Comparison of ENCODE assay signal across 26 cellular contexts in genomic region chr5:67163231-67163756, GRCh38. TPM values are rescaled to one million over a fixed set of nuclear protein-coding genes. Genes with fewer than 3 reads are reported as not detected.
DNase-seq lines count a peak whose midpoint lies in the region; ATAC-seq and TF ChIP-seq lines count a peak whose summit lies in the region.
"Had no signal": no experiment of that assay in that cellular context is flagged by ENCODE, and none has a peak within 500 bp of the region (broad histone marks: within the 10 kb centered on the region; RNA-seq: fewer than 3 reads in every experiment).

No MANE protein-coding gene starts in this region.

- peaks cover 60% of the 10 kb centered on the region for H3K36me3 Mint-ChIP-seq in activated CD8-positive, alpha-beta memory T cell treated with anti-CD3 and anti-CD28 coated beads, Interleukin-2, amount 10 ng/mL, durations not matched to agents 7 days and 5 days
- peaks cover 6 to 31% (median 8%) of the 10 kb centered on the region in 3 donors for H3K36me3 Mint-ChIP-seq in CD8-positive, alpha-beta memory T cell
- peaks cover 90% of the 10 kb centered on the region for H3K36me3 Mint-ChIP-seq in activated T-helper 17 cell treated with anti-CD3 and anti-CD28 coated beads, Interleukin-2, amount 50 U/mL, for 72 hours (ENCODE audit: low read depth)
- peaks cover 0 to 24% (median 11%) of the 10 kb centered on the region in 3 donors for H3K36me3 Mint-ChIP-seq in naive thymus-derived CD8-positive, alpha-beta T cell

- H3K4me1 ChIP-seq in CD8-positive, alpha-beta memory T cell (ENCODE audit: insufficient read depth, low read length) = peaks cover 77% of the 10 kb centered on the region
- peaks cover 0 to 29% (median 13%) of the 10 kb centered on the region in 4 donors for H3K4me1 ChIP-seq in tibial artery
- peaks cover 8% of the 10 kb centered on the region for H3K4me1 ChIP-seq in testis

- TF ChIP-seq CTCF in tibial artery (IDR thresholded peaks at IDR 0.05) = no peak
- TF ChIP-seq CTCF in dorsolateral prefrontal cortex (IDR thresholded peaks at IDR 0.05 in 54 of 56, conservative IDR thresholded peaks at IDR 0.05 in 2 of 56; ENCODE audit: low read depth in 1 of 56, partially characterized antibody in 56 of 56) = no peak
- TF ChIP-seq CTCF in testis (IDR thresholded peaks at IDR 0.05) = no peak

- no peak for TF ChIP-seq POLR2A in testis (IDR thresholded peaks at IDR 0.05)

- H3K4me1 Mint-ChIP-seq in activated CD8-positive, alpha-beta memory T cell treated with anti-CD3 and anti-CD28 coated beads, Interleukin-2, amount 10 ng/mL, durations not matched to agents 7 days and 5 days = peaks cover 71% of the 10 kb centered on the region
- peaks cover 66 to 92% (median 77%) of the 10 kb centered on the region in 3 donors for H3K4me1 Mint-ChIP-seq in CD8-positive, alpha-beta memory T cell
- peaks cover 54% of the 10 kb centered on the region for H3K4me1 Mint-ChIP-seq in activated T-helper 17 cell treated with anti-CD3 and anti-CD28 coated beads, Interleukin-2, amount 50 U/mL, for 72 hours
- peaks cover 33 to 89% (median 80%) of the 10 kb centered on the region in 4 donors for H3K4me1 Mint-ChIP-seq in naive thymus-derived CD8-positive, alpha-beta T cell
- H3K4me1 Mint-ChIP-seq: brain had no signal

- no peaks in the 10 kb centered on the region for H3K27me3 Mint-ChIP-seq in activated CD8-positive, alpha-beta memory T cell treated with anti-CD3 and anti-CD28 coated beads, Interleukin-2, amount 10 ng/mL, durations not matched to agents 7 days and 5 days
- H3K27me3 Mint-ChIP-seq in CD8-positive, alpha-beta memory T cell = no peaks in the 10 kb centered on the region
- H3K27me3 Mint-ChIP-seq in activated T-helper 17 cell treated with anti-CD3 and anti-CD28 coated beads, Interleukin-2, amount 50 U/mL, for 72 hours = no peaks in the 10 kb centered on the region
- H3K27me3 Mint-ChIP-seq in naive thymus-derived CD8-positive, alpha-beta T cell = no peaks in the 10 kb centered on the region
- H3K27me3 Mint-ChIP-seq: brain had no signal

- H3K9me3 Mint-ChIP-seq in activated CD8-positive, alpha-beta memory T cell treated with anti-CD3 and anti-CD28 coated beads, Interleukin-2, amount 10 ng/mL, durations not matched to agents 7 days and 5 days (ENCODE audit: low read depth) = no peaks in the 10 kb centered on the region
- H3K9me3 Mint-ChIP-seq in CD8-positive, alpha-beta memory T cell = no peaks in the 10 kb centered on the region
- H3K9me3 Mint-ChIP-seq in activated T-helper 17 cell treated with anti-CD3 and anti-CD28 coated beads, Interleukin-2, amount 50 U/mL, for 72 hours = no peaks in the 10 kb centered on the region
- H3K9me3 Mint-ChIP-seq in naive thymus-derived CD8-positive, alpha-beta T cell = no peaks in the 10 kb centered on the region
- H3K9me3 Mint-ChIP-seq: brain had no signal

- intact Hi-C loops in tibial artery (cut with DNase I; ENCODE audit: low total_unique reads) (no loop called here), dorsolateral prefrontal cortex (cut with DNase I) (no loop called here), testis (cut with DNase I; ENCODE audit: low total_unique reads) (no loop called here)

- CTCF ChIA-PET in activated CD8-positive, alpha-beta memory T cell treated with anti-CD3 and anti-CD28 coated beads, Interleukin-2, amount 10 ng/mL, durations not matched to agents 7 days and 5 days (lab: Charles Lee) = interaction anchor here (0.8 to 18.1 kb wide), 3 partner anchors 43 to 341 kb away, joined by 4 to 521 read pairs (median 5); partner anchors contain the start of gene CD180
- CTCF ChIA-PET in CD8-positive, alpha-beta memory T cell (lab: Charles Lee) = interaction anchor here (0.9 to 16.9 kb wide), 5 partner anchors 12 to 83 kb away, joined by 4 to 342 read pairs (median 6); no protein-coding TSS in a partner anchor

- WGBS in testis, 2 donors = 44 to 79% methylated on average over 19 to 44 of the region's 44 CpGs

- POLR2A ChIA-PET in CD8-positive, alpha-beta memory T cell (lab: Charles Lee) = interaction anchor here (2.9 kb wide), 1 partner anchor 44 kb away, joined by 17 read pairs; no protein-coding TSS in a partner anchor
- POLR2A ChIA-PET in naive thymus-derived CD8-positive, alpha-beta T cell (lab: Charles Lee) = interaction anchor here (1.0 to 17.6 kb wide), 4 partner anchors 9 to 160 kb away, joined by 3 to 420 read pairs (median 4); no protein-coding TSS in a partner anchor

- no peaks in the 10 kb centered on the region for H3K9me3 ChIP-seq in CD8-positive, alpha-beta memory T cell (ENCODE audit: low read length)
- H3K9me3 ChIP-seq in tibial artery (no peaks in the 10 kb centered on the region), testis (no peaks in the 10 kb centered on the region)
- H3K9me3 ChIP-seq: HAP-1, pancreas, sigmoid colon had no signal

- no peak overlapping the region for H3K4me3 ChIP-seq in CD8-positive, alpha-beta memory T cell (ENCODE audit: low read length)
- H3K4me3 ChIP-seq in tibial artery = no peak overlapping the region
- no peak overlapping the region for H3K4me3 ChIP-seq in dorsolateral prefrontal cortex
- H3K4me3 ChIP-seq in testis = no peak overlapping the region
- H3K4me3 ChIP-seq: GM12878, HAP-1, pancreas, sigmoid colon had no signal

- H3K4me3 Mint-ChIP-seq in activated CD8-positive, alpha-beta memory T cell treated with anti-CD3 and anti-CD28 coated beads, Interleukin-2, amount 10 ng/mL, durations not matched to agents 7 days and 5 days = peak overlapping the region; percentile 87
- H3K4me3 Mint-ChIP-seq in CD8-positive, alpha-beta memory T cell = peak overlapping the region; percentile 73 to 97 (median 91)
- H3K4me3 Mint-ChIP-seq in activated T-helper 17 cell treated with anti-CD3 and anti-CD28 coated beads, Interleukin-2, amount 50 U/mL, for 72 hours = peak overlapping the region; percentile 91
- peak overlapping the region in 4 of 10 donors; percentile 57 to 84 (median 70) for H3K4me3 Mint-ChIP-seq in naive thymus-derived CD8-positive, alpha-beta T cell
- H3K4me3 Mint-ChIP-seq: brain had no signal

- H3K27ac Mint-ChIP-seq in activated CD8-positive, alpha-beta memory T cell treated with anti-CD3 and anti-CD28 coated beads, Interleukin-2, amount 10 ng/mL, durations not matched to agents 7 days and 5 days = peak overlapping the region; percentile 100
- H3K27ac Mint-ChIP-seq in CD8-positive, alpha-beta memory T cell = peak overlapping the region; percentile 54 to 99 (median 91)
- H3K27ac Mint-ChIP-seq in activated T-helper 17 cell treated with anti-CD3 and anti-CD28 coated beads, Interleukin-2, amount 50 U/mL, for 72 hours = peak overlapping the region; percentile 51
- H3K27ac Mint-ChIP-seq in naive thymus-derived CD8-positive, alpha-beta T cell = peak overlapping the region in 9 of 10 donors; percentile 40 to 99 (median 91)
- H3K27ac Mint-ChIP-seq: brain had no signal

- H3K27me3 ChIP-seq in CD8-positive, alpha-beta memory T cell (ENCODE audit: insufficient read depth, low read length, poor library complexity, severe bottlenecking) = no peaks in the 10 kb centered on the region
- H3K27me3 ChIP-seq in tibial artery (no peaks in the 10 kb centered on the region), dorsolateral prefrontal cortex (no peaks in the 10 kb centered on the region), testis (no peaks in the 10 kb centered on the region)
- H3K27me3 ChIP-seq: pancreas, sigmoid colon had no signal

- no peak overlapping the region for H3K27ac ChIP-seq in CD8-positive, alpha-beta memory T cell (ENCODE audit: low read depth, low read length)
- H3K27ac ChIP-seq in tibial artery (no peak overlapping the region), dorsolateral prefrontal cortex (no peak overlapping the region), testis (no peak overlapping the region)
- H3K27ac ChIP-seq: pancreas, sigmoid colon had no signal

- no peak for DNase-seq in activated CD8-positive, alpha-beta memory T cell treated with anti-CD3 and anti-CD28 coated beads, Interleukin-2, amount 10 ng/mL, durations not matched to agents 7 days and 5 days
- DNase-seq in activated CD8-positive, alpha-beta memory T cell treated with anti-CD3 and anti-CD28 coated beads for 24 hours = no peak
- peak in 1 of 5 donors; percentile 46 for DNase-seq in CD8-positive, alpha-beta memory T cell
- DNase-seq in naive thymus-derived CD8-positive, alpha-beta T cell = no peak
- DNase-seq in tibial artery (no peak), dorsolateral prefrontal cortex (no peak), testis (no peak)
- DNase-seq: activated CD8-positive, alpha-beta memory T cell treated with anti-CD3 and anti-CD28 coated beads, Interleukin-2, amount 50 U/mL, for 4 hours; C1 segment of cervical spinal cord; DMS153; foreskin melanocyte; hypothalamus; mammary epithelial cell; NCI-H1436; NCI-H2171; NCI-H69; SHP77; sigmoid colon had no signal

- no peak for ATAC-seq in activated CD8-positive, alpha-beta memory T cell treated with anti-CD3 and anti-CD28 coated beads, Interleukin-2, amount 10 ng/mL, durations not matched to agents 7 days and 5 days
- no peak for ATAC-seq in activated T-helper 17 cell treated with anti-CD3 and anti-CD28 coated beads, Interleukin-2, amount 50 U/mL, for 72 hours (replicated peaks)
- ATAC-seq in naive thymus-derived CD8-positive, alpha-beta T cell = no peak
- ATAC-seq: GM12878, pancreas had no signal

- H3K36me3 ChIP-seq in CD8-positive, alpha-beta memory T cell (ENCODE audit: insufficient read depth, low read length) = no peaks in the 10 kb centered on the region
- H3K36me3 ChIP-seq in tibial artery (peaks cover 15 to 40% (median 30%) of the 10 kb centered on the region in 3 donors), testis (ENCODE audit: low read depth, missing control alignments) (no peaks in the 10 kb centered on the region)
- H3K36me3 ChIP-seq: HAP-1 had no signal

RNA-seq across cellular contexts. Expression of gene CD180, which starts 33.3 kb away (rescaled TPM):
- under 1 TPM in 1 of 2 experiments, not detected in 1; 0.07 TPM for total RNA-seq in activated CD8-positive, alpha-beta memory T cell treated with anti-CD3 and anti-CD28 coated beads, Interleukin-2, amount 10 ng/mL, durations not matched to agents 7 days and 5 days
- under 1 TPM; 0.24 to 0.27 TPM for total RNA-seq in CD8-positive, alpha-beta memory T cell
- not detected for polyA plus RNA-seq in CD8-positive, alpha-beta memory T cell
- total RNA-seq in activated T-helper 17 cell treated with anti-CD3 and anti-CD28 coated beads, Interleukin-2, amount 50 U/mL, for 72 hours = under 1 TPM; 0.08 to 0.80 TPM
- total RNA-seq in naive thymus-derived CD8-positive, alpha-beta T cell = 1 to 10 TPM; 1.4 to 2.1 TPM
- under 1 TPM in 2 of 3 donors, not detected in 1; 0.03 to 0.08 TPM for polyA plus RNA-seq in naive thymus-derived CD8-positive, alpha-beta T cell
- 1 to 10 TPM in 35 of 120 experiments, under 1 TPM in 84, not detected in 1; 0.16 to 3.3 (median 0.61) TPM for total RNA-seq in dorsolateral prefrontal cortex
- under 1 TPM; 0.08 to 0.37 TPM for total RNA-seq in testis
- 1.1 TPM for polyA plus RNA-seq in testis (ENCODE audit: insufficient read depth, low read depth, low replicate concordance)
- total RNA-seq: A673, epithelial cell of proximal tubule had no signal
- polyA plus RNA-seq: keratinocyte had no signal
